11 cellular contexts compared by ENCODE assay signal in genomic region chr11:57779275-57779674, GRCh38. TPM values are rescaled to one million over a fixed set of nuclear protein-coding genes. Genes with fewer than 3 reads are reported as not detected.
DNase-seq lines count a peak whose midpoint lies in the region; ATAC-seq and TF ChIP-seq lines count a peak whose summit lies in the region.
"Had no signal": no experiment of that assay in that cellular context is flagged by ENCODE, and none has a peak within 500 bp of the region (broad histone marks: within the 10 kb centered on the region; RNA-seq: fewer than 3 reads in every experiment).

No MANE protein-coding gene starts in this region.

- TF ChIP-seq CTCF in fibroblast of the aortic adventitia (IDR thresholded peaks at IDR 0.05; ENCODE audit: insufficient read depth, low read length) (peak; percentile 43), nephron (IDR thresholded peaks at IDR 0.05; ENCODE audit: unreplicated experiment in 3 of 3) (no peak)

- H3K4me3 ChIP-seq in ACC112 (ENCODE audit: low read depth, low read length) (no peak overlapping the region), SJCRH30 (peak overlapping the region; percentile 11), fibroblast of the aortic adventitia (ENCODE audit: low read depth, low read length) (no peak overlapping the region)

- peaks cover 87% of the 10 kb centered on the region for H3K79me2 ChIP-seq in ACC112 (ENCODE audit: control insufficient read depth, insufficient read depth, low read length, unreplicated experiment)

- H3K36me3 Mint-ChIP-seq in nephron (ENCODE audit: low read depth) = peaks cover 15% of the 10 kb centered on the region

- H3K4me1 Mint-ChIP-seq in nephron = peaks cover 77% of the 10 kb centered on the region

- peak overlapping the region; percentile 98 to 99 (median 98) for H3K27ac Mint-ChIP-seq in nephron
- H3K27ac Mint-ChIP-seq: CD4-positive, alpha-beta T cell had no signal

- H2AFZ ChIP-seq in ACC112 (ENCODE audit: low read length, unreplicated experiment) = no peak overlapping the region

- H3K27ac ChIP-seq in ACC112 (ENCODE audit: low read depth, low read length) (peak overlapping the region; percentile 96), SJCRH30 (peak overlapping the region; percentile 97)

- H3K4me1 ChIP-seq in ACC112 (ENCODE audit: control insufficient read depth, insufficient read depth, low read length, unreplicated experiment) (peaks cover 46% of the 10 kb centered on the region), SJCRH30 (peaks cover 47% of the 10 kb centered on the region)

- no peak for ATAC-seq in GM21737 (IDR thresholded peaks at IDR 0.05; ENCODE audit: unreplicated experiment)
- no peak for ATAC-seq in HG03457 (IDR thresholded peaks at IDR 0.05; ENCODE audit: unreplicated experiment)

- no peaks in the 10 kb centered on the region for H3K36me3 ChIP-seq in ACC112 (ENCODE audit: insufficient read depth, low read length)
- H3K36me3 ChIP-seq in SJCRH30 = no peaks in the 10 kb centered on the region; the same call in 1 of the 2 replicates

- DNase-seq in SJCRH30 (peak; percentile 88 to 95), fibroblast of the aortic adventitia (ENCODE audit: low read depth) (peak; percentile 78), erythroblast (lab: John Stamatoyannopoulos, UW) (no peak), NCI-H1417 (lab: John Stamatoyannopoulos, UW) (no peak)
- DNase-seq: CD4-positive, alpha-beta T cell had no signal

- no peaks in the 10 kb centered on the region for H3K9me3 ChIP-seq in SJCRH30 (replicated peaks)

- H3K27me3 ChIP-seq in ACC112 (ENCODE audit: insufficient read depth, low read length) = no peaks in the 10 kb centered on the region
- H3K27me3 ChIP-seq in SJCRH30 = no peaks in the 10 kb centered on the region

- no peaks in the 10 kb centered on the region for H3K27me3 Mint-ChIP-seq in nephron (ENCODE audit: low read depth)
- H3K27me3 Mint-ChIP-seq: CD4-positive, alpha-beta T cell had no signal

- peak overlapping the region; percentile 45 to 74 (median 69) for H3K4me3 Mint-ChIP-seq in nephron
- H3K4me3 Mint-ChIP-seq: CD4-positive, alpha-beta T cell had no signal

- no peak for TF ChIP-seq POLR2A in erythroblast (IDR thresholded peaks at IDR 0.05; ENCODE audit: low read length)

- no peaks in the 10 kb centered on the region for H3K9me3 Mint-ChIP-seq in nephron
- H3K9me3 Mint-ChIP-seq: CD4-positive, alpha-beta T cell had no signal

RNA-seq across cellular contexts. Expression of gene CTNND1, which starts 17.7 kb away (rescaled TPM):
- 94.9 and 95.9 TPM in 2 replicates for total RNA-seq in SJCRH30 (2014; rRNA removed; shearing (Covaris generic))
- 83.1 and 169 TPM in 2 replicates for total RNA-seq in fibroblast of the aortic adventitia (ENCODE audit: low replicate concordance)

RNA-seq across cellular contexts. Expression of gene BTBD18, which starts 27.7 kb away (rescaled TPM):
- 0.02 TPM in 1 of 2 replicates, not detected in the other for total RNA-seq in SJCRH30 (2014; rRNA removed; shearing (Covaris generic))
- total RNA-seq in fibroblast of the aortic adventitia (ENCODE audit: low replicate concordance) = 0.09 TPM in 1 of 2 replicates, not detected in the other
- total RNA-seq: activated CD8-positive, alpha-beta memory T cell treated with anti-CD3 and anti-CD28 coated beads for 36 hours; CD4-positive, alpha-beta T cell; pulmonary artery endothelial cell had no signal

RNA-seq across cellular contexts. Expression of gene SELENOH, which starts 38.0 kb away (rescaled TPM):
- total RNA-seq in SJCRH30 (2014; rRNA removed; shearing (Covaris generic)) = 116 and 133 TPM in 2 replicates
- total RNA-seq in fibroblast of the aortic adventitia (ENCODE audit: low replicate concordance) = 63.4 and 139 TPM in 2 replicates

Comparison
In these comparisons a context has a peak if more than half of its experiments do, and no peak if none do; other contexts are left out.
1. DNase-seq: peak in SJCRH30 (2 of 2) and fibroblast of the aortic adventitia (single experiment); none in erythroblast (0 of 2) and NCI-H1417 (0 of 3).